ENCODE assay signal across 8 cellular contexts in the genomic region with DNA sequence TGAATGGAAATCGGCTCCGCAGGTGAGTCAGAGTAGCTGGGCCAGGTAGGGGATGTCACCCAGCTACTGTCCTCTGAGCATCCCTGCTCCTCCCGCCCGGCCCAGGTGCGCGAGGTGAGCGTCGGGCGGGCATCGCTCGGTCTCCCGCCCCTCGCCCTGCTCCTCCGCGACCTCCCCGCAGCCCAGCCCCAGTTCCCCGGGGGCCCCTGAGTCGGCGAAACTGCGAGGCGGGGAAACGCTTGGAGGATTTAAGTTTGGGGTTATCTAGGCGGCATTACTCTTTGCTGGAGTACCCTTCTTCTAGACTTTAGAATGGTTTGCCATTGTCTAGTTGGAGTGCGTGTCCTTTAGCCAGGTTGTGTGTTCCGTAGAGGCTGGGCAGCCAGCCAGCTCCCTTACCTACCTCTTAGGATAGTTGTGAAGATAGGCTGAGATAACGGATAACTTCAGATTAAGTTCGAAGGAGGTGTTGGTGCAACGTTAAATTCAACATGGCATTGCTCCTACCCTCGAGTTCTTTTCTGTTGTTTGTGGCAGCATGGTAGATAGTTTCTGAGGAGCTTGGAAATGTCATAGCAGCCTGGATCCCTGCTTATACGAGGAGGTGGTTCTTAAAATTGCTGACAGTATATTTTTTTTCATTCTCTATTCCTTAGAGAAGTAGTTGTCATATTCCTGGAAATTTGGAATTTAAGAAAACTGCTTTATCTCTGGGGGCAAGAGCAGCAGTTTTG. TPM values are rescaled to one million over a fixed set of nuclear protein-coding genes. Genes with fewer than 3 reads are reported as not detected.
DNase-seq lines count a peak whose midpoint lies in the region; ATAC-seq, FAIRE-seq and TF ChIP-seq lines count a peak whose summit lies in the region.

No MANE protein-coding gene starts in this region.

- ATAC-seq in DND-41 (ENCODE audit: insufficient read depth, low read depth) (peak; percentile 33), GM21619 (IDR thresholded peaks at IDR 0.05; ENCODE audit: unreplicated experiment) (peak; percentile 0)

- H3K4me1 ChIP-seq in DND-41 (ENCODE audit: insufficient read depth, low read length) (peaks cover 34% of the 10 kb centered on the region), MM.1S (ENCODE audit: low read length) (peaks cover 16% of the 10 kb centered on the region), adrenal gland (replicated peaks in 1 of 2) (peaks cover 12 to 40% of the 10 kb centered on the region in 2 donors), iPS DF 6.9 (ENCODE audit: control insufficient read depth, insufficient read depth, low read length) (no peaks in the 10 kb centered on the region), small intestine (ENCODE audit: control insufficient read depth in 2 of 2, insufficient read depth in 1 of 2, low read depth in 1 of 2, low read length in 1 of 2) (no peaks in the 10 kb centered on the region)

- H3K9ac ChIP-seq in DND-41 (ENCODE audit: low read depth, low read length) (peak overlapping the region; percentile 83), MM.1S (ENCODE audit: low read length) (peak overlapping the region; percentile 80)

- peak overlapping the region; percentile 94 for H2AFZ ChIP-seq in DND-41 (ENCODE audit: low read depth, low read length)
- H2AFZ ChIP-seq in MM.1S (ENCODE audit: low read length): peak overlapping the region; percentile 99

- H3K4me2 ChIP-seq in DND-41 (ENCODE audit: insufficient read depth, low read length) (peak overlapping the region; percentile 74), MM.1S (ENCODE audit: low read depth, low read length) (peak overlapping the region; percentile 89)

- H3K9me2 ChIP-seq in MM.1S (replicated peaks; ENCODE audit: insufficient read depth, low read length): no peaks in the 10 kb centered on the region

- intact Hi-C loops in adrenal gland (cut with DNase I): no loop called here

- peaks cover 32% of the 10 kb centered on the region for H3F3A ChIP-seq in MM.1S (ENCODE audit: insufficient read depth, low read length)

- DNase-seq in DND-41: no peak
- peak; percentile 28 for DNase-seq in MM.1S
- DNase-seq in adrenal gland: peak; percentile 23 to 73 (median 30)
- no peak for DNase-seq in iPS DF 6.9 (ENCODE audit: low read depth, low spot score)
- DNase-seq in small intestine: peak; percentile 33
- no peak for DNase-seq in ureter (ENCODE audit: low spot score)
- no peak for DNase-seq in hippocampal formation (lab: John Stamatoyannopoulos, UW)

- H3K27ac ChIP-seq in DND-41 (ENCODE audit: low read length): peak overlapping the region; percentile 79
- peak overlapping the region; percentile 83 for H3K27ac ChIP-seq in MM.1S (ENCODE audit: low read length)
- H3K27ac ChIP-seq in adrenal gland: peak overlapping the region; percentile 93 to 100 (median 99)
- no peak overlapping the region for H3K27ac ChIP-seq in iPS DF 6.9 (ENCODE audit: low read length)
- H3K27ac ChIP-seq in small intestine (ENCODE audit: low read depth in 1 of 2, low read length in 1 of 2): peak overlapping the region; percentile 95 to 99

- H3K9me3 ChIP-seq in DND-41 (ENCODE audit: insufficient read depth, low read length, severe bottlenecking): no peaks in the 10 kb centered on the region
- no peaks in the 10 kb centered on the region for H3K9me3 ChIP-seq in MM.1S (replicated peaks; ENCODE audit: insufficient read depth, low read length)
- H3K9me3 ChIP-seq in adrenal gland (replicated peaks in 1 of 3): no peaks in the 10 kb centered on the region
- H3K9me3 ChIP-seq in iPS DF 6.9 (ENCODE audit: control insufficient read depth, insufficient read depth, low read length): no peaks in the 10 kb centered on the region
- H3K9me3 ChIP-seq in small intestine (ENCODE audit: control insufficient read depth, low read depth): no peaks in the 10 kb centered on the region

- H4K20me1 ChIP-seq in DND-41 (ENCODE audit: insufficient read depth, low read length) (no peaks in the 10 kb centered on the region; the same call in 1 of the 2 replicates), MM.1S (ENCODE audit: insufficient read depth, low read length) (peaks cover 14% of the 10 kb centered on the region; the same call in 1 of the 2 replicates)

- H3K36me3 ChIP-seq in DND-41 (ENCODE audit: insufficient read depth, low read length) (no peaks in the 10 kb centered on the region; the same call in 1 of the 2 replicates), MM.1S (replicated peaks; ENCODE audit: insufficient read depth, low read length) (no peaks in the 10 kb centered on the region), adrenal gland (replicated peaks in 1 of 2) (no peaks in the 10 kb centered on the region), iPS DF 6.9 (ENCODE audit: control insufficient read depth, insufficient read depth, low read length) (no peaks in the 10 kb centered on the region), small intestine (ENCODE audit: control insufficient read depth in 2 of 2, insufficient read depth in 2 of 2, low read length in 2 of 2) (no peaks in the 10 kb centered on the region)

- H3K4me3 ChIP-seq in DND-41 (ENCODE audit: low read depth in 1 of 2, low read length in 2 of 2): peak overlapping the region; percentile 77 to 90
- H3K4me3 ChIP-seq in MM.1S (ENCODE audit: low read length): peak overlapping the region; percentile 97
- peak overlapping the region; percentile 79 to 91 (median 80) for H3K4me3 ChIP-seq in adrenal gland
- peak overlapping the region; percentile 72 for H3K4me3 ChIP-seq in iPS DF 6.9 (ENCODE audit: low read length)
- peak overlapping the region; percentile 96 to 97 for H3K4me3 ChIP-seq in small intestine (ENCODE audit: low read depth in 1 of 2, low read length in 2 of 2)

- no peak for TF ChIP-seq POLR2A in adrenal gland (IDR thresholded peaks at IDR 0.05)

- H3K27me3 ChIP-seq in DND-41 (ENCODE audit: insufficient read depth, low read length, poor library complexity): no peaks in the 10 kb centered on the region
- no peaks in the 10 kb centered on the region for H3K27me3 ChIP-seq in MM.1S (replicated peaks; ENCODE audit: insufficient read depth, low read length)
- H3K27me3 ChIP-seq in adrenal gland: no peaks in the 10 kb centered on the region
- no peaks in the 10 kb centered on the region for H3K27me3 ChIP-seq in iPS DF 6.9 (ENCODE audit: control insufficient read depth, insufficient read depth, low read length)
- no peaks in the 10 kb centered on the region for H3K27me3 ChIP-seq in small intestine (ENCODE audit: control insufficient read depth in 2 of 2, insufficient read depth in 2 of 2, low read length in 2 of 2)

- TF ChIP-seq CTCF in DND-41 (IDR thresholded peaks at IDR 0.05; ENCODE audit: borderline replicate concordance, extremely low read depth, low read length, poor library complexity, severe bottlenecking): no peak
- no peak for TF ChIP-seq CTCF in MM.1S (IDR thresholded peaks at IDR 0.05; ENCODE audit: low read length)
- no peak for TF ChIP-seq CTCF in adrenal gland (IDR thresholded peaks at IDR 0.05)

- WGBS in adrenal gland, 4 donors: 0 to 2% (median 0%) methylated on average over 9 to 30 of the region's 30 CpGs
- WGBS in iPS DF 6.9 (ENCODE audit: insufficient coverage, insufficient read length): no CpG with 5 or more reads among the region's 30 CpGs
- 0 to 1% (median 0%) methylated on average over 21 to 30 of the region's 30 CpGs for WGBS in small intestine, 3 donors

- no peak for FAIRE-seq in small intestine (lab: Jason Lieb, UNC)

- H3K79me2 ChIP-seq in DND-41 (ENCODE audit: insufficient read depth, low read length) (peaks cover 64% of the 10 kb centered on the region), MM.1S (ENCODE audit: low read length) (peaks cover 51% of the 10 kb centered on the region)

RNA-seq across cellular contexts. Expression of gene AGO3, which starts 0.7 kb away (rescaled TPM):
- total RNA-seq in adrenal gland: 10 to 100 TPM in 7 of 8 donors, 1 to 10 TPM in 1; 8.3 to 32.2 (median 23.4) TPM
- polyA plus RNA-seq in adrenal gland: 10 to 100 TPM in 1 of 3 donors, 1 to 10 TPM in 2; 3.7 to 16.7 (median 6.0) TPM
- 1 to 10 TPM in 2 of 3 donors, under 1 TPM in 1; 0.89 to 3.1 (median 1.6) TPM for polyA plus RNA-seq in small intestine
- 41.8 TPM for total RNA-seq in ureter

RNA-seq across cellular contexts. Expression of gene AGO1, which starts 48.6 kb away (rescaled TPM):
- total RNA-seq in adrenal gland (10 to 100 TPM; 31.7 to 51.1 (median 34.3) TPM), ureter (28.2 TPM)
- polyA plus RNA-seq in adrenal gland (10 to 100 TPM in 1 of 3 donors, 1 to 10 TPM in 2; 4.5 to 20.8 (median 7.5) TPM), small intestine (1 to 10 TPM; 2.4 to 9.1 (median 4.9) TPM)

Comparison
In these comparisons a context has a peak if more than half of its experiments do, and no peak if none do; other contexts are left out.
1. DNase-seq: peak in MM.1S (single experiment), adrenal gland (7 of 7) and small intestine (single experiment); none in DND-41 (single experiment), iPS DF 6.9 (single experiment), ureter (single experiment) and hippocampal formation (0 of 2).
2. Peak in every context shown above with its lines, with median percentiles within 50 percentile points of each other: H3K4me3 ChIP-seq.